In the genomic region with DNA sequence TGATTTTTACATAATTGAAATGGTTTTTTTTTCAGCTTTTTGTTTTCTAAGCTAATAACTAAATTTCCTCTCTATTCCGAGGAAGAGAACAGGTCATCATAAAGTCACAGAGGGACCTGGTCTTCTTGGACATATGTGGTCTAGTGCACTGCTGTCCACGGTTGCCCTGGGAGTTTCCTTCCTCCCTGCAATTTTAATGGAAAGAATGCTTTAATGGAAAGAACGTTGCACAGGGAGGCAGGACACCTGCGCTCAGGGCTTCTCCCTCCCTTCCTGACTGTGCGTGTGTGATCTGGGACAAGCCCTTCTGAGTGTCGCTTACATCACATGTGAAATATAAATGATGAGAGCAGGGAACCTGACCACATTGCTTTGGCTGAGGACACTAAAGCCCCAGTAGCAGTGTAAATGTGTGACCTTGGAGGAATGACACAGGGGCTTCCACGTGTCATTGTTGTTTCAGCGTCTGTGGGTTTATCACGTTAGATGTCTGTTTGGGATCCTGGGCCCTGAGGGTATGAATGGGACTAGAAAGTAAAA, we compare ENCODE assay signal across 17 cellular contexts.
"Had no signal": no experiment of that assay in that cellular context is flagged by ENCODE, and none has a peak within 500 bp of the region (broad histone marks: within the 10 kb centered on the region; RNA-seq: fewer than 3 reads in every experiment).

No MANE protein-coding gene starts in this region.

- ATAC-seq: gastroesophageal sphincter; mucosa of descending colon; naive thymus-derived CD8-positive, alpha-beta T cell had no signal

- H3K9me3 ChIP-seq: colonic mucosa, esophagus squamous epithelium, gastroesophageal sphincter, mucosa of descending colon, prostate gland, sigmoid colon had no signal

- H3K36me3 ChIP-seq: colonic mucosa had no signal

- H3K4me1 ChIP-seq: colonic mucosa, parathyroid adenoma, prostate gland, sigmoid colon had no signal

- H3K27ac ChIP-seq: colonic mucosa, esophagus squamous epithelium, parathyroid adenoma, prostate gland, sigmoid colon had no signal

- H3K4me3 ChIP-seq: colonic mucosa, esophagus squamous epithelium, gastroesophageal sphincter, hepatocyte, mucosa of descending colon, prostate gland, sigmoid colon had no signal

- H3K27me3 ChIP-seq: colonic mucosa, esophagus squamous epithelium, gastroesophageal sphincter, hepatocyte, sigmoid colon had no signal

- DNase-seq: colonic mucosa; dermis blood vessel endothelial cell; esophagus squamous epithelium; foreskin fibroblast; mesendoderm; mucosa of descending colon; naive thymus-derived CD8-positive, alpha-beta T cell; occipital lobe; sigmoid colon; small intestine; stimulated activated CD4-positive, alpha-beta T cell treated with anti-CD3 and anti-CD28 coated beads, Interleukin-2, amount 100 ng/mL, for 48 hours; stimulated activated naive CD4-positive, alpha-beta T cell treated with Interleukin-2 at 50 U/mL for 16 hours; trophoblast cell had no signal
